ENCODE assay signal across 6 cellular contexts in genomic region chr3:104445277-104445919, GRCh38.
DNase-seq lines count a peak whose midpoint lies in the region; ATAC-seq, FAIRE-seq and TF ChIP-seq lines count a peak whose summit lies in the region.
"Not testable (repeated sequence)": the region's sequence is repeated elsewhere in the genome, so short reads cannot be mapped to it uniquely, and the experiment has no call there.

No MANE protein-coding gene starts in this region.

- H3K79me2 ChIP-seq in HCT116 (ENCODE audit: insufficient read depth, low read length): peaks cover 55% of the 10 kb centered on the region
- H3K79me2 ChIP-seq in PC-9 (ENCODE audit: low read depth): not testable (repeated sequence)

- RAD21 ChIA-PET in HCT116 (lab: Charles Lee; ENCODE audit: low non-redundant PET in 1 of 2, low total read pairs in 2 of 2, uncharacterized antibody in 2 of 2, unreplicated experiment in 2 of 2): not testable (repeated sequence)

- FAIRE-seq in islet of Langerhans (lab: Jason Lieb, UNC): peak; percentile 55

- H2AFZ ChIP-seq in HCT116 (ENCODE audit: low read depth, low read length, poor library complexity, severe bottlenecking); PC-9: not testable (repeated sequence)

- in situ Hi-C loops in Caki2 (cut with HindIII; ENCODE audit: low pct_unique_long_range_greater_than_20kb, low sequenced_read_pairs): not testable (repeated sequence)

- H3K27me3 ChIP-seq in HCT116 (ENCODE audit: insufficient read depth, low read length); PC-9 (ENCODE audit: insufficient read depth, low read depth): not testable (repeated sequence)

- not testable (repeated sequence) for H3K36me3 ChIP-seq in HCT116 (ENCODE audit: control insufficient read depth in 1 of 2, insufficient read depth in 2 of 2, low read length in 2 of 2); PC-9 (ENCODE audit: low read depth)

- H3K9ac ChIP-seq in HCT116 (ENCODE audit: low read length): peak overlapping the region; percentile 82

- intact Hi-C loops in HCT116 (cut with micrococcal nuclease): not testable (repeated sequence)
- intact Hi-C loops in PC-9 (cut with micrococcal nuclease; ENCODE audit: unreplicated experiment): loop anchor here (10.0 kb wide), 1 partner anchor 61 kb away; no protein-coding TSS in a partner anchor

- H3K4me3 ChIP-seq in HCT116 (replicated peaks in 1 of 2; ENCODE audit: low read depth in 1 of 2, low read length in 2 of 2): peak overlapping the region; percentile 67 to 74
- 0 out of 2 replicates have a peak overlapping the region, but pooled peaks have one; percentile 12 for H3K4me3 ChIP-seq in PC-9
- not testable (repeated sequence) for H3K4me3 ChIP-seq in epithelial cell of esophagus (ENCODE audit: low read length)

- H4K20me1 ChIP-seq in HCT116 (ENCODE audit: insufficient read depth); PC-9 (ENCODE audit: insufficient read depth): not testable (repeated sequence)

- H3F3A ChIP-seq in PC-9 (ENCODE audit: insufficient read depth, low read depth): not testable (repeated sequence)

- H3K27ac ChIP-seq in HCT116 (ENCODE audit: low read depth, low read length) (peak overlapping the region; percentile 92), PC-9 (0 out of 2 replicates have a peak overlapping the region, but pooled peaks have one; percentile 25)

- not testable (repeated sequence) for BruUV-seq in HCT116 (replicated peaks; lab: Mats Ljungman, UMichigan); PC-9 (replicated peaks; lab: Mats Ljungman, UMichigan)

- not testable (repeated sequence) for TF ChIP-seq POLR2A in HCT116 (IDR thresholded peaks at IDR 0.05; ENCODE audit: borderline replicate concordance, extremely low read depth, insufficient read depth, insufficient read length)

- H3K9me2 ChIP-seq in HCT116 (ENCODE audit: insufficient read depth); PC-9 (ENCODE audit: insufficient read depth): not testable (repeated sequence)

- H3K9me3 ChIP-seq in HCT116 (ENCODE audit: control insufficient read depth in 1 of 2, insufficient read depth in 1 of 2, low read depth in 1 of 2, low read length in 2 of 2); PC-9 (ENCODE audit: insufficient read depth, low read depth): not testable (repeated sequence)

- TF ChIP-seq CTCF in HCT116 (IDR thresholded peaks at IDR 0.05 in 2 of 3, conservative IDR thresholded peaks at IDR 0.05 in 1 of 3; ENCODE audit: borderline replicate concordance in 1 of 3, insufficient read depth in 1 of 3, low read depth in 2 of 3, low read length in 2 of 3); PC-9 (conservative IDR thresholded peaks at IDR 0.05); epithelial cell of esophagus (IDR thresholded peaks at IDR 0.05; ENCODE audit: insufficient read depth, low read depth, low read length, missing control alignments): not testable (repeated sequence)

- ATAC-seq in HCT116: peak; percentile 25; the same call in 1 of the 2 replicates

- POLR2A ChIA-PET in HCT116 (lab: Charles Lee): interaction anchor here (1.6 kb wide), 1 partner anchor 8 kb away, joined by 6 read pairs; no protein-coding TSS in a partner anchor
- POLR2A ChIA-PET in PC-9 (lab: Charles Lee; ENCODE audit: unreplicated experiment): not testable (repeated sequence)

- peak; percentile 64; the same call in 1 of the 2 replicates for TF ChIP-seq EP300 in Ishikawa (IDR thresholded peaks at IDR 0.05; ENCODE audit: borderline replicate concordance)

- DNase-seq in Caki2 (ENCODE audit: low read depth) (peak; percentile 55), HCT116 (ENCODE audit: low read depth, low spot score) (peak; percentile 59), PC-9 (peak in 1 of 2 experiments; percentile 20), epithelial cell of esophagus (ENCODE audit: low read depth) (peak; percentile 7)

- H3K4me1 ChIP-seq in HCT116 (ENCODE audit: control insufficient read depth in 1 of 2, insufficient read depth in 2 of 2, low read length in 2 of 2): peaks cover 16 to 42% of the 10 kb centered on the region in 2 experiments
- H3K4me1 ChIP-seq in PC-9 (replicated peaks; ENCODE audit: insufficient read depth): not testable (repeated sequence)

- peak overlapping the region; percentile 74 for H3K4me2 ChIP-seq in HCT116 (ENCODE audit: low read length)
- not testable (repeated sequence) for H3K4me2 ChIP-seq in PC-9

- CTCF ChIA-PET in HCT116 (lab: Charles Lee): interaction anchor here (0.9 kb wide), 1 partner anchor 16 kb away, joined by 3 read pairs; no protein-coding TSS in a partner anchor
- CTCF ChIA-PET in PC-9 (lab: Charles Lee): not testable (repeated sequence)

- not testable (repeated sequence) for TF ChIP-seq RAD21 in HCT116 (IDR thresholded peaks at IDR 0.05; ENCODE audit: low read depth); Ishikawa (IDR thresholded peaks at IDR 0.05; ENCODE audit: low read depth)

TF ChIP-seq in HCT116, 20 proteins besides CTCF, POLR2A, EP300 and RAD21:
- peak; percentile 75 for TF ChIP-seq SP1 (IDR thresholded peaks at IDR 0.05; ENCODE audit: low read depth)
- 0 out of 2 replicates have a peak, but pooled peaks have one; percentile 20 for TF ChIP-seq MAX (IDR thresholded peaks at IDR 0.05)
- TF ChIP-seq POLR2AphosphoS5 (IDR thresholded peaks at IDR 0.05; ENCODE audit: low read depth, low read length): peak; percentile 83
- peak; percentile 47 for TF ChIP-seq JUND (IDR thresholded peaks at IDR 0.05)
- TF ChIP-seq FOSL1 (IDR thresholded peaks at IDR 0.05; ENCODE audit: low read depth): 0 out of 2 replicates have a peak, but pooled peaks have one; percentile 38
- 0 out of 2 replicates have a peak, but pooled peaks have one; percentile 58 for TF ChIP-seq CBX3 (IDR thresholded peaks at IDR 0.05; ENCODE audit: low read depth)
- TF ChIP-seq SIN3A (IDR thresholded peaks at IDR 0.05; ENCODE audit: low read depth): peak; percentile 73

TF ChIP-seq in Ishikawa, 13 proteins besides CTCF, POLR2A, EP300 and RAD21:
- TF ChIP-seq TEAD4 (IDR thresholded peaks at IDR 0.05) (0 out of 2 replicates have a peak, but pooled peaks have one; percentile 4), FOXM1 (IDR thresholded peaks at IDR 0.05; ENCODE audit: borderline replicate concordance, low read depth) (0 out of 2 replicates have a peak, but pooled peaks have one; percentile 34), TCF12 (IDR thresholded peaks at IDR 0.05; ENCODE audit: low read depth) (0 out of 2 replicates have a peak, but pooled peaks have one; percentile 28)
